In genomic region chr1:79006564-79006963, GRCh38 we compare ENCODE assay signal across 10 cellular contexts. TPM values are rescaled to one million over a fixed set of nuclear protein-coding genes. Genes with fewer than 3 reads are reported as not detected.
A peak's percentile ranks its signal among the peaks of the same experiment; 100 is the strongest.
DNase-seq lines count a peak whose midpoint lies in the region; ATAC-seq lines count a peak whose summit lies in the region.
"Had no signal": no experiment of that assay in that cellular context is flagged by ENCODE, and none has a peak within 500 bp of the region (broad histone marks: within the 10 kb centered on the region; RNA-seq: fewer than 3 reads in every experiment).

Gene ADGRL4, minus strand, starts transcription at chr1:79006730. Its CDS starts 76 bp downstream, at chr1:79006654.

- H3K36me3 Mint-ChIP-seq in activated T-helper 1 cell treated with anti-CD3 and anti-CD28 coated beads, Interleukin-12 subunit alpha, Interleukin-12 subunit beta, Interleukin-2, Interleukin-4 antibody, amounts not matched to agents 30 ng/mL and 10 ng/mL and 1 ng/mL, durations not matched to agents 14 hours and 24 hours and 36 hours (ENCODE audit: low read depth) = no peaks in the 10 kb centered on the region

- ATAC-seq in sciatic nerve = peak; percentile 55
- ATAC-seq in GM21717 (IDR thresholded peaks at IDR 0.05; ENCODE audit: unreplicated experiment) = no peak
- no peak for ATAC-seq in HG03460 (IDR thresholded peaks at IDR 0.05; ENCODE audit: unreplicated experiment)

- H3K9me3 Mint-ChIP-seq in activated T-helper 1 cell treated with anti-CD3 and anti-CD28 coated beads, Interleukin-12 subunit alpha, Interleukin-12 subunit beta, Interleukin-2, Interleukin-4 antibody, amounts not matched to agents 30 ng/mL and 10 ng/mL and 1 ng/mL, durations not matched to agents 14 hours and 24 hours and 36 hours = no peaks in the 10 kb centered on the region

- H3K9me3 ChIP-seq in duodenal mucosa (ENCODE audit: control insufficient read depth in 1 of 2, low read length in 2 of 2) = no peaks in the 10 kb centered on the region
- H3K9me3 ChIP-seq in iPS-20b (ENCODE audit: insufficient read depth, low read depth, low read length) = no peaks in the 10 kb centered on the region

- H3K4me1 Mint-ChIP-seq in activated T-helper 1 cell treated with anti-CD3 and anti-CD28 coated beads, Interleukin-12 subunit alpha, Interleukin-12 subunit beta, Interleukin-2, Interleukin-4 antibody, amounts not matched to agents 30 ng/mL and 10 ng/mL and 1 ng/mL, durations not matched to agents 14 hours and 24 hours and 36 hours (ENCODE audit: low read depth) = no peaks in the 10 kb centered on the region
- H3K4me1 Mint-ChIP-seq: immature natural killer cell had no signal

- peak; percentile 77 for DNase-seq in ELR (ENCODE audit: low read depth)
- no peak for DNase-seq in sciatic nerve (ENCODE audit: low spot score)
- DNase-seq in activated T-helper 1 cell treated with anti-CD3 and anti-CD28 coated beads, Interleukin-12 subunit alpha, Interleukin-12 subunit beta, Interleukin-2, Interleukin-4 antibody, amounts not matched to agents 30 ng/mL and 10 ng/mL and 1 ng/mL, durations not matched to agents 14 hours and 24 hours and 36 hours (ENCODE audit: low spot score) = no peak
- no peak for DNase-seq in activated CD4-positive, alpha-beta T cell treated with anti-CD3 and anti-CD28 coated beads for 48 hours
- DNase-seq: immature natural killer cell had no signal

- no peak within 1 kb of the TSS for H3K4me3 Mint-ChIP-seq in activated T-helper 1 cell treated with anti-CD3 and anti-CD28 coated beads, Interleukin-12 subunit alpha, Interleukin-12 subunit beta, Interleukin-2, Interleukin-4 antibody, amounts not matched to agents 30 ng/mL and 10 ng/mL and 1 ng/mL, durations not matched to agents 14 hours and 24 hours and 36 hours
- H3K4me3 Mint-ChIP-seq: immature natural killer cell had no signal

- H3K27me3 Mint-ChIP-seq in activated T-helper 1 cell treated with anti-CD3 and anti-CD28 coated beads, Interleukin-12 subunit alpha, Interleukin-12 subunit beta, Interleukin-2, Interleukin-4 antibody, amounts not matched to agents 30 ng/mL and 10 ng/mL and 1 ng/mL, durations not matched to agents 14 hours and 24 hours and 36 hours (ENCODE audit: insufficient read depth) = peaks cover 3% of the 10 kb centered on the region

- H3K36me3 ChIP-seq in duodenal mucosa (ENCODE audit: control insufficient read depth in 1 of 2, insufficient read depth in 2 of 2, low read length in 2 of 2) (no peaks in the 10 kb centered on the region), iPS-20b (ENCODE audit: insufficient read depth, low read depth, low read length) (no peaks in the 10 kb centered on the region)

- no peak within 1 kb of the TSS for H3K9ac ChIP-seq in duodenal mucosa (ENCODE audit: low read depth in 1 of 2, low read length in 2 of 2)
- peak within 1 kb of the TSS; percentile 68; the same call in 1 of the 2 replicates for H3K9ac ChIP-seq in iPS-20b (ENCODE audit: low read depth, low read length)

- H3K27ac Mint-ChIP-seq in activated T-helper 1 cell treated with anti-CD3 and anti-CD28 coated beads, Interleukin-12 subunit alpha, Interleukin-12 subunit beta, Interleukin-2, Interleukin-4 antibody, amounts not matched to agents 30 ng/mL and 10 ng/mL and 1 ng/mL, durations not matched to agents 14 hours and 24 hours and 36 hours = no peak within 1 kb of the TSS
- H3K27ac Mint-ChIP-seq: immature natural killer cell had no signal

- intact Hi-C loops in sciatic nerve (cut with DNase I) = no loop called here
- intact Hi-C loops in activated T-helper 1 cell treated with anti-CD3 and anti-CD28 coated beads, Interleukin-12 subunit alpha, Interleukin-12 subunit beta, Interleukin-2, Interleukin-4 antibody, amounts not matched to agents 30 ng/mL and 10 ng/mL and 1 ng/mL, durations not matched to agents 14 hours and 24 hours and 36 hours (cut with micrococcal nuclease) = no loop called here

- H3K4me1 ChIP-seq in duodenal mucosa (ENCODE audit: control insufficient read depth in 1 of 2, insufficient read depth in 2 of 2, low read length in 2 of 2) (no peaks in the 10 kb centered on the region), iPS-20b (ENCODE audit: insufficient read depth, low read length) (no peaks in the 10 kb centered on the region; the same call in 1 of the 2 replicates)

- H3K27me3 ChIP-seq in duodenal mucosa (ENCODE audit: control insufficient read depth in 1 of 2, insufficient read depth in 2 of 2, low read length in 2 of 2) (no peaks in the 10 kb centered on the region), iPS-20b (ENCODE audit: insufficient read depth, low read length) (peaks cover 4% of the 10 kb centered on the region; the same call in 1 of the 2 replicates)

- H3K27ac ChIP-seq in duodenal mucosa (ENCODE audit: low read depth, low read length) (peak within 1 kb of the TSS; percentile 30), iPS-20b (ENCODE audit: low read length) (no peak within 1 kb of the TSS)

- no peak within 1 kb of the TSS for H3K4me3 ChIP-seq in duodenal mucosa (ENCODE audit: low read depth in 1 of 2, low read length in 2 of 2)
- peak within 1 kb of the TSS; percentile 81 for H3K4me3 ChIP-seq in iPS-20b (ENCODE audit: low read length)

RNA-seq across cellular contexts. Expression of gene ADGRL4, which starts in this region (rescaled TPM):
- total RNA-seq in sciatic nerve = 50.1 TPM
- total RNA-seq in activated T-helper 1 cell treated with anti-CD3 and anti-CD28 coated beads, Interleukin-12 subunit alpha, Interleukin-12 subunit beta, Interleukin-2, Interleukin-4 antibody, amounts not matched to agents 30 ng/mL and 10 ng/mL and 1 ng/mL, durations not matched to agents 14 hours and 24 hours and 36 hours = not detected in 2 replicates
- total RNA-seq: HT-29 had no signal

Comparison
In these comparisons a context has a peak if more than half of its experiments do, and no peak if none do; other contexts are left out.
1. RNA of gene ADGRL4 (total RNA-seq): 50.1 TPM in sciatic nerve (single experiment); not detected in activated T-helper 1 cell treated with anti-CD3 and anti-CD28 coated beads, Interleukin-12 subunit alpha, Interleukin-12 subunit beta, Interleukin-2, Interleukin-4 antibody, amounts not matched to agents 30 ng/mL and 10 ng/mL and 1 ng/mL, durations not matched to agents 14 hours and 24 hours and 36 hours; every median in the first group is over 10 times any median in the second.